7 cellular contexts compared by ENCODE assay signal in the genomic region with DNA sequence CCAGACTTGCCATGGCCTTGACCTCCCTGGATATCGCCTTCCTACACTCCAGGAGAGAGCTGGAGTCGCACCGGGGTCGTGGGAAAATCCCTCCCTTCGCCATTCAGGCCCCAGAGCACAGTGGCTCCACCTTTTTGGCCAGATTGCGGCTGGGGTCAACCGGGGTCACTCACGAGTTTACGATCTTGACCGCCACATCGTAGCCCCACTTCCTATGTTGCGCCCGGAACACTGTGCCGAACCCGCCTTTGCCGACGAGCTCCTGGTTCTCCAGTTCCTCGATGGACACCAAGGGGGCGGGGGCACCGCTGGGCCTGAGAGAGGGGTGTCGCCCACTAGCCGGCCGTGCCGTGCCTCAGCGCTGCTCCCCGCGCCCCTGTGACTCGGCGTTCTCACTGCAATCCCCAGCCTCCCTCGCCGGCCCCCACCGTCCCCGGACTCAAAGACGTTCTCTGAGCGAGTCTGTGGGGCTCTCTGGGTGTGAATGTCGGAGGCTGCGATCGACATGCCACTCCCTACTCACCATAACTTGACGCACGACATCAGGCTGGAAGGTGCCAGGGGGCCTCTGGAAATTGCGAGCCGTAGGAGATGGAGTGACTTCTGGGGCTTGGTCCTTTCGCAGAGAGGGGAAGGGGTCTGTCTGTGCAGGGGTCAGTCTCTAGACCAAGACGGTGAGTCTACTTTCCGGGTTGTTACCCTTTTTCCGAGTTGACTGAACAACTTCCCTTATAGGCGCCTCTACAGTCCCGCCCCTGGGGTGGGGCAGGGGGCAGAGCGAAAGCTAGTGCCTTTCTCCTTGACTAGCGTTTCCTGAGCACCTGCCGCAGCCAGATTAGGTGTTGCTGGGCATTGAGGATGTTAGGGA. TPM values are rescaled to one million over a fixed set of nuclear protein-coding genes. Genes with fewer than 3 reads are reported as not detected.
A peak's percentile ranks its signal among the peaks of the same experiment; 100 is the strongest.
DNase-seq lines count a peak whose midpoint lies in the region; ATAC-seq and TF ChIP-seq lines count a peak whose summit lies in the region.

A gene (minus strand): TSS at position 708 of the 868 bp plus-strand sequence. CDS start 165 bp downstream, at position 543.

- peak within 1 kb of the TSS; percentile 85 for H3K4me3 Mint-ChIP-seq in natural killer cell treated with Interleukin-12 subunit alpha and Interleukin-12 subunit beta and Interleukin-15 and Interleukin-18, amount 100 ng/mL, for 72 hours

- peaks cover 12 to 27% of the 10 kb centered on the region in 2 donors for H3K27me3 Mint-ChIP-seq in natural killer cell treated with Interleukin-12 subunit alpha and Interleukin-12 subunit beta and Interleukin-15 and Interleukin-18, amount 100 ng/mL, for 72 hours

- H3K4me3 ChIP-seq in endocrine pancreas (ENCODE audit: control insufficient read depth, insufficient read depth, low read length), result no peak within 1 kb of the TSS
- H3K4me3 ChIP-seq in thyroid gland (replicated peaks in 1 of 3), result peak within 1 kb of the TSS; percentile 19 to 61 (median 36)
- peak within 1 kb of the TSS in 1 of 4 donors; percentile 42 for H3K4me3 ChIP-seq in adrenal gland

- intact Hi-C loops in thyroid gland (cut with DNase I) (no loop called here), adrenal gland (cut with DNase I) (no loop called here)

- 29 to 32% methylated on average over 23 to 48 of the region's 51 CpGs for WGBS in thyroid gland, 2 donors
- WGBS in adrenal gland, 4 donors, result 39 to 55% (median 41%) methylated on average over 17 to 51 of the region's 51 CpGs

- TF ChIP-seq CTCF in thyroid gland (IDR thresholded peaks at IDR 0.05), result no peak
- TF ChIP-seq CTCF in adrenal gland (IDR thresholded peaks at IDR 0.05), result no peak

- H3K36me3 Mint-ChIP-seq in natural killer cell treated with Interleukin-12 subunit alpha and Interleukin-12 subunit beta and Interleukin-15 and Interleukin-18, amount 100 ng/mL, for 72 hours, result peaks cover 6% of the 10 kb centered on the region

- H3K4me1 ChIP-seq in endocrine pancreas (ENCODE audit: control insufficient read depth, insufficient read depth, low read length) (no peaks in the 10 kb centered on the region), thyroid gland (peaks cover 1 to 53% of the 10 kb centered on the region in 2 donors), adrenal gland (replicated peaks in 1 of 2) (peaks cover 0 to 4% of the 10 kb centered on the region in 2 donors)

- peak; percentile 32 to 60 for DNase-seq in activated CD4-positive, alpha-beta T cell treated with anti-CD3 and anti-CD28 coated beads, Interleukin-2, amount 50 U/mL, for 24 hours (ENCODE audit: low read depth in 1 of 2, low spot score in 1 of 2)
- DNase-seq in natural killer cell treated with Interleukin-12 subunit alpha and Interleukin-12 subunit beta and Interleukin-15 and Interleukin-18, amount 100 ng/mL, for 72 hours (ENCODE audit: low spot score), result no peak
- DNase-seq in thyroid gland (peak; percentile 70 to 75), adrenal gland (no peak)

- ATAC-seq in GM19372 (IDR thresholded peaks at IDR 0.05; ENCODE audit: low read depth, unreplicated experiment), result peak; percentile 90
- ATAC-seq in HG03442 (IDR thresholded peaks at IDR 0.05; ENCODE audit: unreplicated experiment), result peak; percentile 79
- peak; percentile 82 to 85 for ATAC-seq in natural killer cell treated with Interleukin-12 subunit alpha and Interleukin-12 subunit beta and Interleukin-15 and Interleukin-18, amount 100 ng/mL, for 72 hours

- peaks cover 28 to 32% of the 10 kb centered on the region in 2 donors for H3K4me1 Mint-ChIP-seq in natural killer cell treated with Interleukin-12 subunit alpha and Interleukin-12 subunit beta and Interleukin-15 and Interleukin-18, amount 100 ng/mL, for 72 hours (ENCODE audit: low read depth in 2 of 2)

- peak within 1 kb of the TSS; percentile 19 for H3K9ac ChIP-seq in endocrine pancreas (ENCODE audit: control insufficient read depth, insufficient read depth, low read length)

- no peaks in the 10 kb centered on the region for H3K27me3 ChIP-seq in endocrine pancreas (ENCODE audit: control insufficient read depth, insufficient read depth, low read length)
- H3K27me3 ChIP-seq in thyroid gland, result no peaks in the 10 kb centered on the region
- peaks cover 8% of the 10 kb centered on the region for H3K27me3 ChIP-seq in adrenal gland

- peak in 1 of 2 donors; percentile 48 for TF ChIP-seq POLR2A in thyroid gland (IDR thresholded peaks at IDR 0.05)
- no peak for TF ChIP-seq POLR2A in adrenal gland (IDR thresholded peaks at IDR 0.05)

- H3K9me3 ChIP-seq in endocrine pancreas (ENCODE audit: control insufficient read depth, low read length) (no peaks in the 10 kb centered on the region), thyroid gland (no peaks in the 10 kb centered on the region), adrenal gland (replicated peaks in 1 of 3) (no peaks in the 10 kb centered on the region)

- H3K36me3 ChIP-seq in endocrine pancreas (ENCODE audit: control insufficient read depth, insufficient read depth, low read length) (no peaks in the 10 kb centered on the region), thyroid gland (no peaks in the 10 kb centered on the region), adrenal gland (replicated peaks in 1 of 2) (no peaks in the 10 kb centered on the region)

- H3K27ac ChIP-seq in thyroid gland (peak within 1 kb of the TSS in 2 of 3 donors; percentile 24 to 29), adrenal gland (peak within 1 kb of the TSS in 1 of 5 donors; percentile 47)

- H3K27ac Mint-ChIP-seq in natural killer cell treated with Interleukin-12 subunit alpha and Interleukin-12 subunit beta and Interleukin-15 and Interleukin-18, amount 100 ng/mL, for 72 hours, result peak within 1 kb of the TSS in 1 of 2 donors; percentile 77

- no peaks in the 10 kb centered on the region for H3K9me3 Mint-ChIP-seq in natural killer cell treated with Interleukin-12 subunit alpha and Interleukin-12 subunit beta and Interleukin-15 and Interleukin-18, amount 100 ng/mL, for 72 hours

RNA-seq across cellular contexts. Expression of the gene that starts here (rescaled TPM):
- 10 to 100 TPM; 12.5 to 15.5 TPM for total RNA-seq in natural killer cell treated with Interleukin-12 subunit alpha and Interleukin-12 subunit beta and Interleukin-15 and Interleukin-18, amount 100 ng/mL, for 72 hours
- 10 to 100 TPM; 12.4 to 21.3 (median 18.4) TPM for total RNA-seq in thyroid gland
- total RNA-seq in adrenal gland, result 10 to 100 TPM in 1 of 8 donors, 1 to 10 TPM in 6, under 1 TPM in 1; 0.78 to 10.4 (median 3.8) TPM
- 1 to 10 TPM; 1.5 to 8.0 (median 4.6) TPM for polyA plus RNA-seq in adrenal gland

Comparison
In these comparisons a context has a peak if more than half of its experiments do, and no peak if none do; other contexts are left out.
1. DNase-seq: peak in activated CD4-positive, alpha-beta T cell treated with anti-CD3 and anti-CD28 coated beads, Interleukin-2, amount 50 U/mL, for 24 hours (2 of 2) and thyroid gland (2 of 2); none in natural killer cell treated with Interleukin-12 subunit alpha and Interleukin-12 subunit beta and Interleukin-15 and Interleukin-18, amount 100 ng/mL, for 72 hours (single experiment) and adrenal gland (0 of 7).
2. Peak in every context shown above with its lines, with median percentiles within 50 percentile points of each other: ATAC-seq.